Comparison of ENCODE assay signal across 23 cellular contexts in the genomic region with DNA sequence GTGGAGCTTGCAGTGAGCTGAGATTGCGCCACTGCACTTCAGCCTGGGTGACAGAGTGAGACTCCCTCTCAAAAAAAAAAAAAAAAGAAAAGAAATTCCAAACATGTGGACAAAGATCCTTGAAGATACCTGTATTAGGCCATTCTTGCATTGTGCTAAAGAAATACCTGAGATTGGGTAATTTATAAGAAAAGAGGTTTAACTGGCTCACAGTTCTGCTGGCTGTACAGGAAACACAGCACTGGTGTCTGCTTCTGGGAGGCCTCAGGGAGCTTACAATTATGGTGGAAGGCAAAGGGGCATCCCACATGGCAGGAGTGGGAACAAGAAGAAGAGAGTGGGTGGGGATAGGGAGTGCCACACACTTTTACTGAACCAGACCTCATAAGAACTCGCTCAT.
"Had no signal": no experiment of that assay in that cellular context is flagged by ENCODE, and none has a peak within 500 bp of the region (broad histone marks: within the 10 kb centered on the region; RNA-seq: fewer than 3 reads in every experiment).

No MANE protein-coding gene starts in this region.

- DNase-seq: stimulated activated CD4-positive, alpha-beta T cell treated with anti-CD3 and anti-CD28 coated beads, Interleukin-2, amount 100 ng/mL, for 48 hours; stimulated activated CD4-positive, alpha-beta T cell treated with anti-CD3 and anti-CD28 coated beads, Interleukin-4, amount 100 ng/mL, for 1 hour; stimulated activated CD4-positive, alpha-beta T cell treated with anti-CD3 and anti-CD28 coated beads, Interleukin-4, amount 100 ng/mL, for 24 hours; stimulated activated CD4-positive, alpha-beta T cell treated with anti-CD3 and anti-CD28 coated beads, Interleukin-4, amount 100 ng/mL, for 4 hours; stimulated activated CD8-positive, alpha-beta memory T cell treated with anti-CD3 and anti-CD28 coated beads, Interleukin-4, amount 100 ng/mL, for 48 hours; stimulated activated naive B cell treated with anti-CD40 and anti-IgM and Interleukin-4, amounts not matched to agents 10 μg/mL and 1 μg/mL and 100 μg/mL, for 72 hours; stimulated activated naive CD4-positive, alpha-beta T cell; stimulated activated naive CD4-positive, alpha-beta T cell treated with Interleukin-2 at 50 U/mL for 16 hours; stimulated activated naive CD8-positive, alpha-beta T cell treated with anti-CD3 and anti-CD28 coated beads, Interleukin-15, amount 100 ng/mL, for 72 hours; stimulated activated naive CD8-positive, alpha-beta T cell treated with anti-CD3 and anti-CD28 coated beads, Interleukin-15, Interleukin-2, amounts not matched to agents 100 U/mL and 50 U/mL, for 24 hours; stomach; substantia nigra; testis; thyroid gland; tibial artery; transverse colon; upper lobe of left lung; upper lobe of right lung; uterus had no signal

- H3K27me3 ChIP-seq: stomach, suprapubic skin, testis, thyroid gland, tibial artery, tibial nerve, transverse colon, upper lobe of left lung, upper lobe of right lung, uterus, vagina had no signal

- H3K36me3 ChIP-seq: stomach, suprapubic skin, thoracic aorta, thyroid gland, tibial artery, tibial nerve, transverse colon, upper lobe of left lung, upper lobe of right lung, uterus, vagina had no signal

- H3K4me3 ChIP-seq: stomach, suprapubic skin, testis, thoracic aorta, thyroid gland, tibial artery, tibial nerve, transverse colon, upper lobe of left lung, upper lobe of right lung, uterus, vagina had no signal

- H3K9me3 ChIP-seq: stomach, suprapubic skin, testis, thoracic aorta, thyroid gland, tibial artery, transverse colon, upper lobe of left lung, upper lobe of right lung, uterus, vagina had no signal

- H3K4me1 ChIP-seq: suprapubic skin, testis, thyroid gland, tibial nerve, transverse colon, upper lobe of right lung, uterus, vagina had no signal

- H3K27ac ChIP-seq: stomach, suprapubic skin, testis, thoracic aorta, thyroid gland, tibial artery, tibial nerve, transverse colon, upper lobe of left lung, upper lobe of right lung, uterus, vagina had no signal
